In the genomic region with DNA sequence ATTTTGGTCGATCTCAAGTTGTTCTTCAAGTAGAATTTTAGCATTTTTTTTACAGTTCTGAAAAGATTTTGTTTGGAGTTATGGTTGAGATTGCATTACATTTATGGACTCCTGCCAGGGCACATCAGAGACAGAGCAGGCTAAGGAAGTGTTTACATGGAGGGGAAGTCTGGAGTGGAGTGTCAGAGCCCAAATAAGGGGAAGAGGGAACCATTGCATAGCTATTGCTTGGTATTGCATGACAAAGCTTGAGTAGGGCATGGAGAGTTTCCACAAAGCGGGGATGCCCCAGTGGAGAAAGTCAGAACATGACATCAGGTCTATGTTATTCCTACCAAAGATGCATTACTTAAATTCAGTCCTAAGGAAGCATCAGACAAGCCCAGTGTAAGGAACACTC, we compare ENCODE assay signal across 1 cellular context.
TF ChIP-seq lines count a peak whose summit lies in the region.

No MANE protein-coding gene starts in this region.

TF ChIP-seq in HepG2, 621 proteins besides CTCF, POLR2A, EP300 and RAD21 (continued from another document):
- TF ChIP-seq ZSCAN20 (CRISPR knock-in tag; IDR thresholded peaks at IDR 0.05; ENCODE audit: borderline replicate concordance) (no peak), ZBTB3 (CRISPR knock-in tag; IDR thresholded peaks at IDR 0.05; ENCODE audit: borderline replicate concordance, low read depth) (no peak), TAF1 (CRISPR knock-in tag; IDR thresholded peaks at IDR 0.05) (no peak), ZNF556 (CRISPR knock-in tag; IDR thresholded peaks at IDR 0.05; ENCODE audit: borderline replicate concordance) (no peak), ZFP36L2 (CRISPR knock-in tag; IDR thresholded peaks at IDR 0.05) (no peak)
- TF ChIP-seq, protein P1, sequence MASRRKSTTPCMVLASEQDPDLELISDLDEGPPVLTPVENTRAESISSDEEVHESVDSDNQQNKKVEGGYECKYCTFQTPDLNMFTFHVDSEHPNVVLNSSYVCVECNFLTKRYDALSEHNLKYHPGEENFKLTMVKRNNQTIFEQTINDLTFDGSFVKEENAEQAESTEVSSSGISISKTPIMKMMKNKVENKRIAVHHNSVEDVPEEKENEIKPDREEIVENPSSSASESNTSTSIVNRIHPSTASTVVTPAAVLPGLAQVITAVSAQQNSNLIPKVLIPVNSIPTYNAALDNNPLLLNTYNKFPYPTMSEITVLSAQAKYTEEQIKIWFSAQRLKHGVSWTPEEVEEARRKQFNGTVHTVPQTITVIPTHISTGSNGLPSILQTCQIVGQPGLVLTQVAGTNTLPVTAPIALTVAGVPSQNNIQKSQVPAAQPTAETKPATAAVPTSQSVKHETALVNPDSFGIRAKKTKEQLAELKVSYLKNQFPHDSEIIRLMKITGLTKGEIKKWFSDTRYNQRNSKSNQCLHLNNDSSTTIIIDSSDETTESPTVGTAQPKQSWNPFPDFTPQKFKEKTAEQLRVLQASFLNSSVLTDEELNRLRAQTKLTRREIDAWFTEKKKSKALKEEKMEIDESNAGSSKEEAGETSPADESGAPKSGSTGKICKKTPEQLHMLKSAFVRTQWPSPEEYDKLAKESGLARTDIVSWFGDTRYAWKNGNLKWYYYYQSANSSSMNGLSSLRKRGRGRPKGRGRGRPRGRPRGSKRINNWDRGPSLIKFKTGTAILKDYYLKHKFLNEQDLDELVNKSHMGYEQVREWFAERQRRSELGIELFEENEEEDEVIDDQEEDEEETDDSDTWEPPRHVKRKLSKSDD (CRISPR knock-in tag; IDR thresholded peaks at IDR 0.05; ENCODE audit: low read depth): no peak
- TF ChIP-seq, protein P2, sequence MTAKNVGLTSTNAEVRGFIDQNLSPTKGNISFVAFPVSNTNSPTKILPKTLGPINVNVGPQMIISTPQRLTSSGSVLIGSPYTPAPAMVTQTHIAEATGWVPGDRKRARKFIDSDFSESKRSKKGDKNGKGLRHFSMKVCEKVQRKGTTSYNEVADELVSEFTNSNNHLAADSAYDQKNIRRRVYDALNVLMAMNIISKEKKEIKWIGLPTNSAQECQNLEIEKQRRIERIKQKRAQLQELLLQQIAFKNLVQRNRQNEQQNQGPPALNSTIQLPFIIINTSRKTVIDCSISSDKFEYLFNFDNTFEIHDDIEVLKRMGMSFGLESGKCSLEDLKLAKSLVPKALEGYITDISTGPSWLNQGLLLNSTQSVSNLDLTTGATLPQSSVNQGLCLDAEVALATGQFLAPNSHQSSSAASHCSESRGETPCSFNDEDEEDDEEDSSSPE (CRISPR knock-in tag; IDR thresholded peaks at IDR 0.05): no peak
TF ChIP-seq in HepG2: peak in this region for 0.
